1 cellular context compared by ENCODE assay signal in genomic region chr16:30649725-30650368, GRCh38.
TF ChIP-seq lines count a peak whose summit lies in the region.

No MANE protein-coding gene starts in this region.

TF ChIP-seq in K562, 482 proteins besides CTCF, POLR2A, EP300 and RAD21 (continues in another document):
- no peak for TF ChIP-seq POLR3G (IDR thresholded peaks at IDR 0.05; ENCODE audit: extremely low read depth, insufficient read length, insufficient replicate concordance)
- TF ChIP-seq TEAD4 (IDR thresholded peaks at IDR 0.05; ENCODE audit: low read length), result no peak
- no peak for TF ChIP-seq TEAD4 (CRISPR knock-in tag; IDR thresholded peaks at IDR 0.05; ENCODE audit: borderline replicate concordance)
- no peak for TF ChIP-seq ZNF707 (CRISPR knock-in tag; conservative IDR thresholded peaks at IDR 0.05)
- TF ChIP-seq FOXP1 (CRISPR knock-in tag; IDR thresholded peaks at IDR 0.05), result peak; percentile 31; the same call in 1 of the 2 replicates
- TF ChIP-seq ELF4 (CRISPR knock-in tag; IDR thresholded peaks at IDR 0.05), result no peak
- no peak for TF ChIP-seq KDM1A (IDR thresholded peaks at IDR 0.05)
- TF ChIP-seq MAFK (IDR thresholded peaks at IDR 0.05; ENCODE audit: low read length), result no peak
- no peak for TF ChIP-seq CHD1 (IDR thresholded peaks at IDR 0.05; ENCODE audit: low read length)
- TF ChIP-seq PCBP1 (IDR thresholded peaks at IDR 0.05; ENCODE audit: low read depth, low read length, poor library complexity, severe bottlenecking), result no peak
- TF ChIP-seq ZNF133 (CRISPR knock-in tag; IDR thresholded peaks at IDR 0.05), result no peak
- no peak for TF ChIP-seq ETV1 (tag; conservative IDR thresholded peaks at IDR 0.05; ENCODE audit: low read depth)
- TF ChIP-seq ZBTB8A (IDR thresholded peaks at IDR 0.05; ENCODE audit: partially characterized antibody), result no peak
- TF ChIP-seq ZNF224 (CRISPR knock-in tag; IDR thresholded peaks at IDR 0.05), result no peak
- TF ChIP-seq, protein P1, sequence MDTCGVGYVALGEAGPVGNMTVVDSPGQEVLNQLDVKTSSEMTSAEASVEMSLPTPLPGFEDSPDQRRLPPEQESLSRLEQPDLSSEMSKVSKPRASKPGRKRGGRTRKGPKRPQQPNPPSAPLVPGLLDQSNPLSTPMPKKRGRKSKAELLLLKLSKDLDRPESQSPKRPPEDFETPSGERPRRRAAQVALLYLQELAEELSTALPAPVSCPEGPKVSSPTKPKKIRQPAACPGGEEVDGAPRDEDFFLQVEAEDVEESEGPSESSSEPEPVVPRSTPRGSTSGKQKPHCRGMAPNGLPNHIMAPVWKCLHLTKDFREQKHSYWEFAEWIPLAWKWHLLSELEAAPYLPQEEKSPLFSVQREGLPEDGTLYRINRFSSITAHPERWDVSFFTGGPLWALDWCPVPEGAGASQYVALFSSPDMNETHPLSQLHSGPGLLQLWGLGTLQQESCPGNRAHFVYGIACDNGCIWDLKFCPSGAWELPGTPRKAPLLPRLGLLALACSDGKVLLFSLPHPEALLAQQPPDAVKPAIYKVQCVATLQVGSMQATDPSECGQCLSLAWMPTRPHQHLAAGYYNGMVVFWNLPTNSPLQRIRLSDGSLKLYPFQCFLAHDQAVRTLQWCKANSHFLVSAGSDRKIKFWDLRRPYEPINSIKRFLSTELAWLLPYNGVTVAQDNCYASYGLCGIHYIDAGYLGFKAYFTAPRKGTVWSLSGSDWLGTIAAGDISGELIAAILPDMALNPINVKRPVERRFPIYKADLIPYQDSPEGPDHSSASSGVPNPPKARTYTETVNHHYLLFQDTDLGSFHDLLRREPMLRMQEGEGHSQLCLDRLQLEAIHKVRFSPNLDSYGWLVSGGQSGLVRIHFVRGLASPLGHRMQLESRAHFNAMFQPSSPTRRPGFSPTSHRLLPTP (IDR thresholded peaks at IDR 0.05; ENCODE audit: borderline replicate concordance, extremely low read depth, insufficient read length), result no peak
- TF ChIP-seq CGGBP1 (CRISPR knock-in tag; IDR thresholded peaks at IDR 0.05), result no peak
- no peak for TF ChIP-seq ZNF512 (tag; IDR thresholded peaks at IDR 0.05)
- no peak for TF ChIP-seq POLR2G (IDR thresholded peaks at IDR 0.05; ENCODE audit: low read depth, low read length)
- TF ChIP-seq ZNF316 (IDR thresholded peaks at IDR 0.05), result 0 out of 2 replicates have a peak, but pooled peaks have one; percentile 35
- no peak for TF ChIP-seq ILF3 (IDR thresholded peaks at IDR 0.05; ENCODE audit: borderline replicate concordance)
- no peak for TF ChIP-seq TAL1 (IDR thresholded peaks at IDR 0.05)
- no peak for TF ChIP-seq RBBP5 (IDR thresholded peaks at IDR 0.05; ENCODE audit: borderline replicate concordance, insufficient read depth, low read length, poor library complexity, severe bottlenecking)
- TF ChIP-seq PBX2 (CRISPR knock-in tag; IDR thresholded peaks at IDR 0.05; ENCODE audit: low read depth), result no peak
- TF ChIP-seq PBX2 (tag; conservative IDR thresholded peaks at IDR 0.05; ENCODE audit: low read depth), result no peak
- TF ChIP-seq GTF2F1 (IDR thresholded peaks at IDR 0.05; ENCODE audit: low read depth, low read length), result no peak
- TF ChIP-seq TAF7 (tag; IDR thresholded peaks at IDR 0.05), result no peak
- no peak for TF ChIP-seq DLX4 (CRISPR knock-in tag; IDR thresholded peaks at IDR 0.05)
- TF ChIP-seq, protein P2, sequence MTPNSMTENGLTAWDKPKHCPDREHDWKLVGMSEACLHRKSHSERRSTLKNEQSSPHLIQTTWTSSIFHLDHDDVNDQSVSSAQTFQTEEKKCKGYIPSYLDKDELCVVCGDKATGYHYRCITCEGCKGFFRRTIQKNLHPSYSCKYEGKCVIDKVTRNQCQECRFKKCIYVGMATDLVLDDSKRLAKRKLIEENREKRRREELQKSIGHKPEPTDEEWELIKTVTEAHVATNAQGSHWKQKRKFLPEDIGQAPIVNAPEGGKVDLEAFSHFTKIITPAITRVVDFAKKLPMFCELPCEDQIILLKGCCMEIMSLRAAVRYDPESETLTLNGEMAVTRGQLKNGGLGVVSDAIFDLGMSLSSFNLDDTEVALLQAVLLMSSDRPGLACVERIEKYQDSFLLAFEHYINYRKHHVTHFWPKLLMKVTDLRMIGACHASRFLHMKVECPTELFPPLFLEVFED (CRISPR knock-in tag; conservative IDR thresholded peaks at IDR 0.05), result no peak
- TF ChIP-seq ZNF197 (CRISPR knock-in tag; IDR thresholded peaks at IDR 0.05; ENCODE audit: low read depth), result no peak; the same call in 1 of the 2 replicates
- no peak for TF ChIP-seq SNIP1 (IDR thresholded peaks at IDR 0.05; ENCODE audit: low read depth)
- TF ChIP-seq ZNF778 (CRISPR knock-in tag; IDR thresholded peaks at IDR 0.05), result no peak
- TF ChIP-seq CBFA2T3 (IDR thresholded peaks at IDR 0.05), result no peak
- no peak for TF ChIP-seq JUN (IDR thresholded peaks at IDR 0.05; ENCODE audit: borderline replicate concordance, low read depth, low read length)
- no peak for TF ChIP-seq JUN (CRISPR knock-in tag; IDR thresholded peaks at IDR 0.05; ENCODE audit: borderline replicate concordance)
- no peak for TF ChIP-seq RBFOX2 (IDR thresholded peaks at IDR 0.05; ENCODE audit: low read depth, low read length)
- TF ChIP-seq ZNF165 (CRISPR knock-in tag; IDR thresholded peaks at IDR 0.05; ENCODE audit: borderline replicate concordance), result no peak
- TF ChIP-seq, protein P3, sequence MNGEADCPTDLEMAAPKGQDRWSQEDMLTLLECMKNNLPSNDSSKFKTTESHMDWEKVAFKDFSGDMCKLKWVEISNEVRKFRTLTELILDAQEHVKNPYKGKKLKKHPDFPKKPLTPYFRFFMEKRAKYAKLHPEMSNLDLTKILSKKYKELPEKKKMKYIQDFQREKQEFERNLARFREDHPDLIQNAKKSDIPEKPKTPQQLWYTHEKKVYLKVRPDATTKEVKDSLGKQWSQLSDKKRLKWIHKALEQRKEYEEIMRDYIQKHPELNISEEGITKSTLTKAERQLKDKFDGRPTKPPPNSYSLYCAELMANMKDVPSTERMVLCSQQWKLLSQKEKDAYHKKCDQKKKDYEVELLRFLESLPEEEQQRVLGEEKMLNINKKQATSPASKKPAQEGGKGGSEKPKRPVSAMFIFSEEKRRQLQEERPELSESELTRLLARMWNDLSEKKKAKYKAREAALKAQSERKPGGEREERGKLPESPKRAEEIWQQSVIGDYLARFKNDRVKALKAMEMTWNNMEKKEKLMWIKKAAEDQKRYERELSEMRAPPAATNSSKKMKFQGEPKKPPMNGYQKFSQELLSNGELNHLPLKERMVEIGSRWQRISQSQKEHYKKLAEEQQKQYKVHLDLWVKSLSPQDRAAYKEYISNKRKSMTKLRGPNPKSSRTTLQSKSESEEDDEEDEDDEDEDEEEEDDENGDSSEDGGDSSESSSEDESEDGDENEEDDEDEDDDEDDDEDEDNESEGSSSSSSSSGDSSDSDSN (IDR thresholded peaks at IDR 0.05; ENCODE audit: borderline replicate concordance in 1 of 2, low read depth in 2 of 2, low read length in 2 of 2), result no peak
- TF ChIP-seq NRF1 (conservative IDR thresholded peaks at IDR 0.05 in 1 of 2, IDR thresholded peaks at IDR 0.05 in 1 of 2), result no peak
- TF ChIP-seq GABPB1 (CRISPR knock-in tag; IDR thresholded peaks at IDR 0.05), result peak; percentile 24; the same call in 1 of the 2 replicates
- TF ChIP-seq, protein P4, sequence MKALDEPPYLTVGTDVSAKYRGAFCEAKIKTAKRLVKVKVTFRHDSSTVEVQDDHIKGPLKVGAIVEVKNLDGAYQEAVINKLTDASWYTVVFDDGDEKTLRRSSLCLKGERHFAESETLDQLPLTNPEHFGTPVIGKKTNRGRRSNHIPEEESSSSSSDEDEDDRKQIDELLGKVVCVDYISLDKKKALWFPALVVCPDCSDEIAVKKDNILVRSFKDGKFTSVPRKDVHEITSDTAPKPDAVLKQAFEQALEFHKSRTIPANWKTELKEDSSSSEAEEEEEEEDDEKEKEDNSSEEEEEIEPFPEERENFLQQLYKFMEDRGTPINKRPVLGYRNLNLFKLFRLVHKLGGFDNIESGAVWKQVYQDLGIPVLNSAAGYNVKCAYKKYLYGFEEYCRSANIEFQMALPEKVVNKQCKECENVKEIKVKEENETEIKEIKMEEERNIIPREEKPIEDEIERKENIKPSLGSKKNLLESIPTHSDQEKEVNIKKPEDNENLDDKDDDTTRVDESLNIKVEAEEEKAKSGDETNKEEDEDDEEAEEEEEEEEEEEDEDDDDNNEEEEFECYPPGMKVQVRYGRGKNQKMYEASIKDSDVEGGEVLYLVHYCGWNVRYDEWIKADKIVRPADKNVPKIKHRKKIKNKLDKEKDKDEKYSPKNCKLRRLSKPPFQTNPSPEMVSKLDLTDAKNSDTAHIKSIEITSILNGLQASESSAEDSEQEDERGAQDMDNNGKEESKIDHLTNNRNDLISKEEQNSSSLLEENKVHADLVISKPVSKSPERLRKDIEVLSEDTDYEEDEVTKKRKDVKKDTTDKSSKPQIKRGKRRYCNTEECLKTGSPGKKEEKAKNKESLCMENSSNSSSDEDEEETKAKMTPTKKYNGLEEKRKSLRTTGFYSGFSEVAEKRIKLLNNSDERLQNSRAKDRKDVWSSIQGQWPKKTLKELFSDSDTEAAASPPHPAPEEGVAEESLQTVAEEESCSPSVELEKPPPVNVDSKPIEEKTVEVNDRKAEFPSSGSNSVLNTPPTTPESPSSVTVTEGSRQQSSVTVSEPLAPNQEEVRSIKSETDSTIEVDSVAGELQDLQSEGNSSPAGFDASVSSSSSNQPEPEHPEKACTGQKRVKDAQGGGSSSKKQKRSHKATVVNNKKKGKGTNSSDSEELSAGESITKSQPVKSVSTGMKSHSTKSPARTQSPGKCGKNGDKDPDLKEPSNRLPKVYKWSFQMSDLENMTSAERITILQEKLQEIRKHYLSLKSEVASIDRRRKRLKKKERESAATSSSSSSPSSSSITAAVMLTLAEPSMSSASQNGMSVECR (CRISPR knock-in tag; IDR thresholded peaks at IDR 0.05), result 0 out of 2 replicates have a peak, but pooled peaks have one; percentile 36
- no peak; the same call in 1 of the 2 replicates for TF ChIP-seq ZNF175 (CRISPR knock-in tag; IDR thresholded peaks at IDR 0.05; ENCODE audit: low read depth)
- TF ChIP-seq ZNF253 (CRISPR knock-in tag; conservative IDR thresholded peaks at IDR 0.05), result no peak
- TF ChIP-seq ESRRA (IDR thresholded peaks at IDR 0.05; ENCODE audit: borderline replicate concordance, low read depth), result no peak
- no peak for TF ChIP-seq STAT5B (CRISPR knock-in tag; IDR thresholded peaks at IDR 0.05)
- TF ChIP-seq NFATC3 (IDR thresholded peaks at IDR 0.05), result no peak
- 0 out of 2 replicates have a peak, but pooled peaks have one; percentile 28 for TF ChIP-seq ZNF592 (IDR thresholded peaks at IDR 0.05)
